In the genomic region with DNA sequence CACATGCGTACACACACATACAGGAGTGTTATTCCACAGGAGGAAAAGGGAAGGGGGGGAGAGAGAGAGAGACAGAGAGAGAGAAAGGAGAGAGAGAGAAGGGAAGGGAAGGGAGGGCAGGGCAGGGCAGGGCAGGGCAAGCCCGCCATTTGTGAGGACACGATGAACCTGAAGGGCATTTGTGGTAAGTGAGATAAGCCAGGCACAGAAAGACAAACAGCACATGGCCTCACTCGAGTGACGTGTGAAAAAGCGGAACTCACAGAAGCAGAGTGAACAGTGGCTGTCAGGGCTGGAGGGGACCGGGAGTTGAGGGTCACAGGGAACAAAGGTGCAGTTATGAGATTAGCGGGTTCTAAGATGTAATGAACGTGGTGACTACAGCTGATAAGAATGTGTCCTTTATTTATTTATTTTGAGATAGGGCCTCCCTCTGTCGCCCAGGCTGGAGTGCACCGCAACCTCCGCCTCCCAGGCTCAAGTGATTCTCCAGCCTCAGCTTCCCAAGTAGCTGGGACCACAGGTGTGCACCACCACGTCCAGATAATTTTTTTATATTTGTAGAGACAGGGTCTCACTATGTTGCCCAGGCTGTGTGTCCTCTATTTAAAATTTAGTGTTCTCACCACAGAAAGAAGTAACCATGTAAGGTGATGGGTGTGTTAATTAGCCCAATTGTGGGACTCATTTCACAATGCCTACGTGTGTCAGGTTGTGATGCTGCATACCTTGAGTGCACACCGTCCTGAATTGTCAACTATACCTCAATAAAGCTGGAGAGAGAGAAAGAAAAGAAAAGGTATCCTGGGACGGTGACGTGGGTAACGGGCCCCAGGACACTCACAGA, we compare ENCODE assay signal across 1 cellular context.
TF ChIP-seq lines count a peak whose summit lies in the region.

No MANE protein-coding gene starts in this region.

TF ChIP-seq in K562, 482 proteins besides CTCF, POLR2A, EP300 and RAD21 (continued from another document):
- TF ChIP-seq, protein P1, sequence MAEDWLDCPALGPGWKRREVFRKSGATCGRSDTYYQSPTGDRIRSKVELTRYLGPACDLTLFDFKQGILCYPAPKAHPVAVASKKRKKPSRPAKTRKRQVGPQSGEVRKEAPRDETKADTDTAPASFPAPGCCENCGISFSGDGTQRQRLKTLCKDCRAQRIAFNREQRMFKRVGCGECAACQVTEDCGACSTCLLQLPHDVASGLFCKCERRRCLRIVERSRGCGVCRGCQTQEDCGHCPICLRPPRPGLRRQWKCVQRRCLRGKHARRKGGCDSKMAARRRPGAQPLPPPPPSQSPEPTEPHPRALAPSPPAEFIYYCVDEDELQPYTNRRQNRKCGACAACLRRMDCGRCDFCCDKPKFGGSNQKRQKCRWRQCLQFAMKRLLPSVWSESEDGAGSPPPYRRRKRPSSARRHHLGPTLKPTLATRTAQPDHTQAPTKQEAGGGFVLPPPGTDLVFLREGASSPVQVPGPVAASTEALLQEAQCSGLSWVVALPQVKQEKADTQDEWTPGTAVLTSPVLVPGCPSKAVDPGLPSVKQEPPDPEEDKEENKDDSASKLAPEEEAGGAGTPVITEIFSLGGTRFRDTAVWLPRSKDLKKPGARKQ (CRISPR knock-in tag; IDR thresholded peaks at IDR 0.05) = no peak
- TF ChIP-seq ZFP36 (IDR thresholded peaks at IDR 0.05; ENCODE audit: low read depth, low read length, partially characterized antibody) (no peak), RBM25 (IDR thresholded peaks at IDR 0.05; ENCODE audit: low read depth, low read length, severe bottlenecking) (no peak), SNRNP70 (optimal IDR thresholded peaks at IDR 0.05; ENCODE audit: low read depth, low read length) (no peak), ZBED1 (IDR thresholded peaks at IDR 0.05) (0 out of 2 replicates have a peak, but pooled peaks have one; percentile 73), ZNF384 (IDR thresholded peaks at IDR 0.05; ENCODE audit: low read depth, low read length) (no peak), ZFP30 (CRISPR knock-in tag; IDR thresholded peaks at IDR 0.05; ENCODE audit: borderline replicate concordance) (no peak), PHF20 (IDR thresholded peaks at IDR 0.05; ENCODE audit: partially characterized antibody) (no peak), NFE2L1 (tag; IDR thresholded peaks at IDR 0.05; ENCODE audit: borderline replicate concordance, low read depth) (no peak), GTF2A2 (tag; IDR thresholded peaks at IDR 0.05) (no peak), ZNF23 (CRISPR knock-in tag; IDR thresholded peaks at IDR 0.05) (no peak), NELFE (IDR thresholded peaks at IDR 0.05; ENCODE audit: insufficient read depth, insufficient read length) (no peak), CBFB (CRISPR knock-in tag; IDR thresholded peaks at IDR 0.05) (peak; percentile 79; the same call in 1 of the 2 replicates), ASH1L (IDR thresholded peaks at IDR 0.05; ENCODE audit: borderline replicate concordance, low read depth, partially characterized antibody) (no peak)
- TF ChIP-seq, protein P2, sequence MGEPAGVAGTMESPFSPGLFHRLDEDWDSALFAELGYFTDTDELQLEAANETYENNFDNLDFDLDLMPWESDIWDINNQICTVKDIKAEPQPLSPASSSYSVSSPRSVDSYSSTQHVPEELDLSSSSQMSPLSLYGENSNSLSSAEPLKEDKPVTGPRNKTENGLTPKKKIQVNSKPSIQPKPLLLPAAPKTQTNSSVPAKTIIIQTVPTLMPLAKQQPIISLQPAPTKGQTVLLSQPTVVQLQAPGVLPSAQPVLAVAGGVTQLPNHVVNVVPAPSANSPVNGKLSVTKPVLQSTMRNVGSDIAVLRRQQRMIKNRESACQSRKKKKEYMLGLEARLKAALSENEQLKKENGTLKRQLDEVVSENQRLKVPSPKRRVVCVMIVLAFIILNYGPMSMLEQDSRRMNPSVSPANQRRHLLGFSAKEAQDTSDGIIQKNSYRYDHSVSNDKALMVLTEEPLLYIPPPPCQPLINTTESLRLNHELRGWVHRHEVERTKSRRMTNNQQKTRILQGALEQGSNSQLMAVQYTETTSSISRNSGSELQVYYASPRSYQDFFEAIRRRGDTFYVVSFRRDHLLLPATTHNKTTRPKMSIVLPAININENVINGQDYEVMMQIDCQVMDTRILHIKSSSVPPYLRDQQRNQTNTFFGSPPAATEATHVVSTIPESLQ (CRISPR knock-in tag; IDR thresholded peaks at IDR 0.05) = no peak
- TF ChIP-seq, protein P3, sequence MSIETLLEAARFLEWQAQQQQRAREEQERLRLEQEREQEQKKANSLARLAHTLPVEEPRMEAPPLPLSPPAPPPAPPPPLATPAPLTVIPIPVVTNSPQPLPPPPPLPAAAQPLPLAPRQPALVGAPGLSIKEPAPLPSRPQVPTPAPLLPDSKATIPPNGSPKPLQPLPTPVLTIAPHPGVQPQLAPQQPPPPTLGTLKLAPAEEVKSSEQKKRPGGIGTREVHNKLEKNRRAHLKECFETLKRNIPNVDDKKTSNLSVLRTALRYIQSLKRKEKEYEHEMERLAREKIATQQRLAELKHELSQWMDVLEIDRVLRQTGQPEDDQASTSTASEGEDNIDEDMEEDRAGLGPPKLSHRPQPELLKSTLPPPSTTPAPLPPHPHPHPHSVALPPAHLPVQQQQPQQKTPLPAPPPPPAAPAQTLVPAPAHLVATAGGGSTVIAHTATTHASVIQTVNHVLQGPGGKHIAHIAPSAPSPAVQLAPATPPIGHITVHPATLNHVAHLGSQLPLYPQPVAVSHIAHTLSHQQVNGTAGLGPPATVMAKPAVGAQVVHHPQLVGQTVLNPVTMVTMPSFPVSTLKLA (conservative IDR thresholded peaks at IDR 0.05) = peak; percentile 78 to 90
- TF ChIP-seq, protein P4, sequence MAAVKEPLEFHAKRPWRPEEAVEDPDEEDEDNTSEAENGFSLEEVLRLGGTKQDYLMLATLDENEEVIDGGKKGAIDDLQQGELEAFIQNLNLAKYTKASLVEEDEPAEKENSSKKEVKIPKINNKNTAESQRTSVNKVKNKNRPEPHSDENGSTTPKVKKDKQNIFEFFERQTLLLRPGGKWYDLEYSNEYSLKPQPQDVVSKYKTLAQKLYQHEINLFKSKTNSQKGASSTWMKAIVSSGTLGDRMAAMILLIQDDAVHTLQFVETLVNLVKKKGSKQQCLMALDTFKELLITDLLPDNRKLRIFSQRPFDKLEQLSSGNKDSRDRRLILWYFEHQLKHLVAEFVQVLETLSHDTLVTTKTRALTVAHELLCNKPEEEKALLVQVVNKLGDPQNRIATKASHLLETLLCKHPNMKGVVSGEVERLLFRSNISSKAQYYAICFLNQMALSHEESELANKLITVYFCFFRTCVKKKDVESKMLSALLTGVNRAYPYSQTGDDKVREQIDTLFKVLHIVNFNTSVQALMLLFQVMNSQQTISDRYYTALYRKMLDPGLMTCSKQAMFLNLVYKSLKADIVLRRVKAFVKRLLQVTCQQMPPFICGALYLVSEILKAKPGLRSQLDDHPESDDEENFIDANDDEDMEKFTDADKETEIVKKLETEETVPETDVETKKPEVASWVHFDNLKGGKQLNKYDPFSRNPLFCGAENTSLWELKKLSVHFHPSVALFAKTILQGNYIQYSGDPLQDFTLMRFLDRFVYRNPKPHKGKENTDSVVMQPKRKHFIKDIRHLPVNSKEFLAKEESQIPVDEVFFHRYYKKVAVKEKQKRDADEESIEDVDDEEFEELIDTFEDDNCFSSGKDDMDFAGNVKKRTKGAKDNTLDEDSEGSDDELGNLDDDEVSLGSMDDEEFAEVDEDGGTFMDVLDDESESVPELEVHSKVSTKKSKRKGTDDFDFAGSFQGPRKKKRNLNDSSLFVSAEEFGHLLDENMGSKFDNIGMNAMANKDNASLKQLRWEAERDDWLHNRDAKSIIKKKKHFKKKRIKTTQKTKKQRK (IDR thresholded peaks at IDR 0.05; ENCODE audit: borderline replicate concordance, low read depth, low read length) = no peak
- TF ChIP-seq, protein P5, sequence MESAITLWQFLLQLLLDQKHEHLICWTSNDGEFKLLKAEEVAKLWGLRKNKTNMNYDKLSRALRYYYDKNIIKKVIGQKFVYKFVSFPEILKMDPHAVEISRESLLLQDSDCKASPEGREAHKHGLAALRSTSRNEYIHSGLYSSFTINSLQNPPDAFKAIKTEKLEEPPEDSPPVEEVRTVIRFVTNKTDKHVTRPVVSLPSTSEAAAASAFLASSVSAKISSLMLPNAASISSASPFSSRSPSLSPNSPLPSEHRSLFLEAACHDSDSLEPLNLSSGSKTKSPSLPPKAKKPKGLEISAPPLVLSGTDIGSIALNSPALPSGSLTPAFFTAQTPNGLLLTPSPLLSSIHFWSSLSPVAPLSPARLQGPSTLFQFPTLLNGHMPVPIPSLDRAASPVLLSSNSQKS (CRISPR knock-in tag; IDR thresholded peaks at IDR 0.05) = no peak
TF ChIP-seq in K562: peak in this region for 149.
